In genomic region chr7:142181966-142182365, GRCh38 we compare ENCODE assay signal across 27 cellular contexts.
"Had no signal": no experiment of that assay in that cellular context is flagged by ENCODE, and none has a peak within 500 bp of the region (broad histone marks: within the 10 kb centered on the region; RNA-seq: fewer than 3 reads in every experiment).

No MANE protein-coding gene starts in this region.

- H3K27me3 ChIP-seq: esophagus squamous epithelium, neutrophil, pancreas, right lobe of liver, stomach, thyroid gland had no signal

- H3K9me3 ChIP-seq: esophagus squamous epithelium, mucosa of descending colon, neutrophil, pancreas, right lobe of liver, stomach, thyroid gland had no signal

- H3K4me1 Mint-ChIP-seq: immature natural killer cell, memory B cell, mesothelial cell of epicardium, naive B cell, nephron progenitor cell had no signal

- H3K27ac Mint-ChIP-seq: effector memory CD8-positive, alpha-beta T cell; immature natural killer cell; memory B cell; mesothelial cell of epicardium; naive B cell; nephron progenitor cell had no signal

- DNase-seq: cerebellar nuclear complex; cortex of kidney; effector memory CD8-positive, alpha-beta T cell; erythroblast; esophagus squamous epithelium; hypothalamus; immature natural killer cell; mucosa of descending colon; naive B cell; nephron progenitor cell; pancreas; retina; right lobe of liver; small intestine; stimulated activated CD4-positive, alpha-beta T cell treated with anti-CD3 and anti-CD28 coated beads, Interleukin-15, amount 100 ng/mL, for 24 hours; stimulated activated CD4-positive, alpha-beta T cell treated with anti-CD3 and anti-CD28 coated beads, Interleukin-2, amount 100 ng/mL, for 48 hours; stimulated activated naive CD4-positive, alpha-beta T cell treated with Interleukin-2 at 50 U/mL for 16 hours; stomach; thyroid gland; trophoblast cell had no signal

- H3K36me3 ChIP-seq: esophagus squamous epithelium, neutrophil, right lobe of liver, stomach, thyroid gland had no signal

- H3K9me3 Mint-ChIP-seq: effector memory CD8-positive, alpha-beta T cell; immature natural killer cell; mesothelial cell of epicardium; nephron progenitor cell had no signal

- H3K4me1 ChIP-seq: esophagus squamous epithelium, pancreas, right lobe of liver, stomach, thyroid gland had no signal

- H3K27me3 Mint-ChIP-seq: memory B cell had no signal

- H3K36me3 Mint-ChIP-seq: immature natural killer cell, memory B cell, mesothelial cell of epicardium, naive B cell had no signal

- H3K27ac ChIP-seq: esophagus squamous epithelium, neutrophil, pancreas, right lobe of liver, stomach, thyroid gland had no signal

- FAIRE-seq: endometrium, frontal cortex, keratinocyte, pancreas, small intestine had no signal

- ATAC-seq: effector memory CD8-positive, alpha-beta T cell; mucosa of descending colon; pancreas; right lobe of liver had no signal

- H3K4me3 ChIP-seq: esophagus squamous epithelium, lung, mucosa of descending colon, pancreas, right lobe of liver, stomach, thyroid gland had no signal

- H3K4me3 Mint-ChIP-seq: effector memory CD8-positive, alpha-beta T cell; immature natural killer cell; memory B cell; mesothelial cell of epicardium; naive B cell; nephron progenitor cell had no signal
